In the genomic region with DNA sequence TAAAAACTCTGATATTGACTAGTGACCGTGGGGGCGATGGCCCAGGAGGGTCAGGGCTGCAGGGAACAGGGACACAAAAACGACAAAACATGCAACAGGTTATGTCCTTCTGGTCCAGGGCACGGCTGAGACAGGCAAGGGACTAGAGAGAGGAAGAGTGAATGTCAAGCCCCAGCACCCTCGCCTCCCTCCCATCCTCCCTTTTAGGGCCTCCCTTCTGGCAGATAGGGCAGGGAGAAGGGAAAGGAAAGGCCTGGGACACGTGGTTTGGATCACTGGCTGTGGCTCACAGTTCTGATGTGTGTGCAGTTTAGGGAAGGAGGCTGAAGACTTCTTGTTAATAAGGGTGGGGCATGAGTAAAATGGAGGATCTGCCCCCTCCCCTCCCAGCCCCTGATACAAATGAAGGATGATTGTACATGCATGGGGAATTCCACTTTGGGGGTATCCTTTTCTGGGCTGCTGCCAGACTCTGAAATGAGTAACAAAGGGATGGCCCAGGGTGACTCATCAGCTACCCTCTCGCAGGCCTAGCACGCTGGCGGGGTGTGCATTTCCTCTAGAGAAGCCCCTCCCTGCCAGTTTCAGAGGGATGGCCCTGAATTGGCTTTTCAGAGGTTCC, we compare ENCODE assay signal across 8 cellular contexts. TPM values are rescaled to one million over a fixed set of nuclear protein-coding genes. Genes with fewer than 3 reads are reported as not detected.
A peak's percentile ranks its signal among the peaks of the same experiment; 100 is the strongest.
DNase-seq lines count a peak whose midpoint lies in the region; ATAC-seq and TF ChIP-seq lines count a peak whose summit lies in the region.

No MANE protein-coding gene starts in this region.

- H3K27me3 ChIP-seq in ACC112 (ENCODE audit: insufficient read depth, low read length) (no peaks in the 10 kb centered on the region), left ventricle myocardium inferior (ENCODE audit: low read depth) (no peaks in the 10 kb centered on the region), skeletal muscle tissue (ENCODE audit: control insufficient read depth in 3 of 3, insufficient read depth in 3 of 3, low read length in 3 of 3) (no peaks in the 10 kb centered on the region), prostate gland (replicated peaks; ENCODE audit: insufficient read depth) (no peaks in the 10 kb centered on the region)

- in situ Hi-C loops in SK-MEL-5 (cut with HindIII; ENCODE audit: low pct_unique_long_range_greater_than_20kb, low sequenced_read_pairs), result no loop called here

- DNase-seq in SK-MEL-5 (ENCODE audit: low read depth, low spot score) (peak; percentile 45), left ventricle myocardium inferior (peak; percentile 72), prostate gland (ENCODE audit: low spot score) (no peak)

- no peaks in the 10 kb centered on the region for H3K9me3 Mint-ChIP-seq in activated naive CD4-positive, alpha-beta T cell treated with anti-CD3 and anti-CD28 coated beads, Interleukin-2, amount 50 U/mL, for 24 hours

- H2AFZ ChIP-seq in ACC112 (ENCODE audit: low read length, unreplicated experiment), result no peak overlapping the region

- ATAC-seq in GM19035 (IDR thresholded peaks at IDR 0.05; ENCODE audit: unreplicated experiment), result peak; percentile 90
- peak; percentile 94 for ATAC-seq in HG03175 (IDR thresholded peaks at IDR 0.05; ENCODE audit: unreplicated experiment)

- peak overlapping the region in 2 of 3 donors; percentile 7 to 12 for H3K9ac ChIP-seq in skeletal muscle tissue (ENCODE audit: low read depth in 1 of 3, low read length in 3 of 3)

- no peak for TF ChIP-seq POLR2A in prostate gland (IDR thresholded peaks at IDR 0.05)

- WGBS in prostate gland, result 51% methylated on average over 9 of the region's 9 CpGs

- TF ChIP-seq CTCF in left ventricle myocardium inferior (IDR thresholded peaks at IDR 0.05; ENCODE audit: borderline replicate concordance), result no peak
- no peak for TF ChIP-seq CTCF in prostate gland (IDR thresholded peaks at IDR 0.05)

- intact Hi-C loops in left ventricle myocardium inferior (cut with micrococcal nuclease) (no loop called here), prostate gland (cut with DNase I) (no loop called here)

- H3K4me3 Mint-ChIP-seq in activated naive CD4-positive, alpha-beta T cell treated with anti-CD3 and anti-CD28 coated beads, Interleukin-2, amount 50 U/mL, for 24 hours, result peak overlapping the region; percentile 79

- peak overlapping the region; percentile 59 for H3K4me3 ChIP-seq in ACC112 (ENCODE audit: low read depth, low read length)
- peak overlapping the region; percentile 33 for H3K4me3 ChIP-seq in left ventricle myocardium inferior
- peak overlapping the region in 2 of 3 donors; percentile 13 to 39 for H3K4me3 ChIP-seq in skeletal muscle tissue (ENCODE audit: low read length in 3 of 3)
- H3K4me3 ChIP-seq in prostate gland, result no peak overlapping the region

- H3K4me1 ChIP-seq in ACC112 (ENCODE audit: control insufficient read depth, insufficient read depth, low read length, unreplicated experiment) (peaks cover 89% of the 10 kb centered on the region), left ventricle myocardium inferior (peaks cover 90% of the 10 kb centered on the region), skeletal muscle tissue (ENCODE audit: control insufficient read depth in 3 of 3, insufficient read depth in 3 of 3, low read length in 3 of 3) (peaks cover 32 to 42% (median 39%) of the 10 kb centered on the region in 3 donors), prostate gland (replicated peaks) (peaks cover under 1% of the 10 kb centered on the region)

- H3K36me3 Mint-ChIP-seq in activated naive CD4-positive, alpha-beta T cell treated with anti-CD3 and anti-CD28 coated beads, Interleukin-2, amount 50 U/mL, for 24 hours, result peaks cover 12% of the 10 kb centered on the region

- H3K9me3 ChIP-seq in left ventricle myocardium inferior (replicated peaks) (no peaks in the 10 kb centered on the region), skeletal muscle tissue (ENCODE audit: control insufficient read depth in 3 of 3, low read length in 3 of 3) (no peaks in the 10 kb centered on the region), prostate gland (no peaks in the 10 kb centered on the region)

- H3K4me1 Mint-ChIP-seq in activated naive CD4-positive, alpha-beta T cell treated with anti-CD3 and anti-CD28 coated beads, Interleukin-2, amount 50 U/mL, for 24 hours, result peaks cover 81% of the 10 kb centered on the region

- peak overlapping the region; percentile 91 for H3K27ac Mint-ChIP-seq in activated naive CD4-positive, alpha-beta T cell treated with anti-CD3 and anti-CD28 coated beads, Interleukin-2, amount 50 U/mL, for 24 hours

- H3K27me3 Mint-ChIP-seq in activated naive CD4-positive, alpha-beta T cell treated with anti-CD3 and anti-CD28 coated beads, Interleukin-2, amount 50 U/mL, for 24 hours, result no peaks in the 10 kb centered on the region

- H3K36me3 ChIP-seq in ACC112 (ENCODE audit: insufficient read depth, low read length) (peaks cover 27% of the 10 kb centered on the region; the same call in 1 of the 2 replicates), left ventricle myocardium inferior (peaks cover 39% of the 10 kb centered on the region), skeletal muscle tissue (ENCODE audit: control insufficient read depth in 3 of 3, insufficient read depth in 3 of 3, low read length in 3 of 3) (peaks cover 4 to 20% (median 18%) of the 10 kb centered on the region in 3 donors), prostate gland (no peaks in the 10 kb centered on the region)

- peak overlapping the region; percentile 77 for H3K27ac ChIP-seq in ACC112 (ENCODE audit: low read depth, low read length)
- H3K27ac ChIP-seq in left ventricle myocardium inferior (replicated peaks), result peak overlapping the region; percentile 86
- peak overlapping the region; percentile 62 for H3K27ac ChIP-seq in skeletal muscle tissue (ENCODE audit: low read depth, low read length)
- peak overlapping the region in 1 of 2 donors; percentile 11 for H3K27ac ChIP-seq in prostate gland

- H3K79me2 ChIP-seq in ACC112 (ENCODE audit: control insufficient read depth, insufficient read depth, low read length, unreplicated experiment), result peaks cover 93% of the 10 kb centered on the region

RNA-seq across cellular contexts. Expression of a gene that starts 14.2 kb away (rescaled TPM):
- 75.9 and 76.0 TPM in 2 replicates for total RNA-seq in SK-MEL-5 (2014; rRNA removed; shearing (Covaris generic))
- 75.5 and 86.5 TPM in 2 replicates for polyA plus RNA-seq in SK-MEL-5 (2015; cell fraction: cytosol; rRNA removed)
- polyA plus RNA-seq in SK-MEL-5 (2015; cell fraction: nucleus; rRNA removed), result 95.7 and 99.1 TPM in 2 replicates
- total RNA-seq in left ventricle myocardium inferior (65.3 TPM), skeletal muscle tissue (78.8 TPM), prostate gland (100 to 1,000 TPM in 1 of 2 donors, 10 to 100 TPM in 1; 88.5 to 156 TPM)

Comparison
In these comparisons a context has a peak if more than half of its experiments do, and no peak if none do; other contexts are left out.
1. H3K4me3 ChIP-seq: peak in ACC112 (single experiment), left ventricle myocardium inferior (single experiment) and skeletal muscle tissue (2 of 3); none in prostate gland (0 of 2).